In genomic region chr9:137605146-137606004, GRCh38 we compare ENCODE assay signal across 1 cellular context.
TF ChIP-seq lines count a peak whose summit lies in the region.

Gene ARRDC1, plus strand, starts transcription at chr9:137605686. Its CDS starts 32 bp downstream, at chr9:137605718.

TF ChIP-seq in GM12878, 131 proteins besides CTCF, POLR2A, EP300 and RAD21 (continued from another document):
- no peak for TF ChIP-seq REST (IDR thresholded peaks at IDR 0.05; ENCODE audit: low read depth, low read length)
- TF ChIP-seq ZSCAN29 (IDR thresholded peaks at IDR 0.05) = no peak
- TF ChIP-seq ZBED1 (IDR thresholded peaks at IDR 0.05; ENCODE audit: borderline replicate concordance) = no peak
- TF ChIP-seq HDAC6 (IDR thresholded peaks at IDR 0.05; ENCODE audit: unreplicated experiment) = no peak
- no peak for TF ChIP-seq TCF7 (IDR thresholded peaks at IDR 0.05; ENCODE audit: borderline replicate concordance)
- TF ChIP-seq MYC (IDR thresholded peaks at IDR 0.05; ENCODE audit: insufficient read depth, insufficient read length, insufficient replicate concordance, low read length, severe bottlenecking) = no peak
- TF ChIP-seq ZNF217 (IDR thresholded peaks at IDR 0.05) = no peak
- peak; percentile 83 for TF ChIP-seq DPF2 (IDR thresholded peaks at IDR 0.05)
- 0 out of 2 replicates have a peak, but pooled peaks have one; percentile 25 for TF ChIP-seq TAF1 (IDR thresholded peaks at IDR 0.05; ENCODE audit: borderline replicate concordance, low read depth, low read length)
- TF ChIP-seq NR2F1 (conservative IDR thresholded peaks at IDR 0.05) = peak; percentile 63; the same call in 1 of the 2 replicates
- TF ChIP-seq USF1 (IDR thresholded peaks at IDR 0.05; ENCODE audit: borderline replicate concordance, extremely low read length, insufficient read depth, low read depth, low read length) = no peak
- TF ChIP-seq FOXK2 (IDR thresholded peaks at IDR 0.05) = no peak
- no peak for TF ChIP-seq HDAC2 (IDR thresholded peaks at IDR 0.05)
- TF ChIP-seq ZZZ3 (IDR thresholded peaks at IDR 0.05; ENCODE audit: control insufficient read depth, insufficient read length, low read depth) = no peak
- TF ChIP-seq POLR2AphosphoS5 (IDR thresholded peaks at IDR 0.05; ENCODE audit: low read length) = peak; percentile 77; the same call in 1 of the 2 replicates
- 0 out of 2 replicates have a peak, but pooled peaks have one; percentile 29 for TF ChIP-seq POLR2AphosphoS2 (IDR thresholded peaks at IDR 0.05; ENCODE audit: low read depth, low read length)
- peak; percentile 96 for TF ChIP-seq GATAD2B (conservative IDR thresholded peaks at IDR 0.05; ENCODE audit: low read depth)
- no peak for TF ChIP-seq SIN3A (IDR thresholded peaks at IDR 0.05; ENCODE audit: low read depth, low read length)
- TF ChIP-seq NR2C2 (IDR thresholded peaks at IDR 0.05; ENCODE audit: borderline replicate concordance, control insufficient read depth, insufficient read length, low read depth) = no peak
- TF ChIP-seq BACH1 (IDR thresholded peaks at IDR 0.05; ENCODE audit: borderline replicate concordance) = 0 out of 2 replicates have a peak, but pooled peaks have one; percentile 41
- no peak for TF ChIP-seq SIX5 (IDR thresholded peaks at IDR 0.05; ENCODE audit: low read depth, low read length, severe bottlenecking)
